ENCODE assay signal across 19 cellular contexts in the genomic region with DNA sequence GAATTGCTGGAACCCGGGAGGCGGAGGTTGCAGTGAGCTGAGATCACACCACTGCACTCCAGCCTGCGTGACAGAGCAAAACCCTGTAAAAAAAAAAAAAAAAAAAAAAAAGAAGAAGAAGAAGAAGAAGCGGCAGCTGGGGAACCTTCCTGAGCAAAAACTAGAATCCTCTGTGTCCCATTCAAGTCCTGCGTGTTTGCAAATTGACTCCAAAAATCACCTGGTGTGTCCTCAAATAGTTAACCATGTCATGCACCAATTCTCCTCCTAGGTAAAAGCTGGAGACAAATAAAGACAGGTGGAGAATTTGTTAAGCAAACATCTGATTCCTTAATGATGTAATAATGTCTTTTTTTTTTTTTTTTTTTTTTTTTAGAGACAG. TPM values are rescaled to one million over a fixed set of nuclear protein-coding genes. Genes with fewer than 3 reads are reported as not detected.
A peak's percentile ranks its signal among the peaks of the same experiment; 100 is the strongest.
DNase-seq lines count a peak whose midpoint lies in the region; ATAC-seq and TF ChIP-seq lines count a peak whose summit lies in the region.
"Had no signal": no experiment of that assay in that cellular context is flagged by ENCODE, and none has a peak within 500 bp of the region (broad histone marks: within the 10 kb centered on the region; RNA-seq: fewer than 3 reads in every experiment).

No MANE protein-coding gene starts in this region.

- intact Hi-C loops in CD14-positive monocyte (cut with micrococcal nuclease) = no loop called here

- H3K4me3 ChIP-seq in GM06990 (replicated peaks; ENCODE audit: low read depth, low read length) (no peak overlapping the region), Karpas-422 (ENCODE audit: low read length) (no peak overlapping the region)
- H3K4me3 ChIP-seq: cardiac muscle cell, psoas muscle, smooth muscle cell, transverse colon had no signal

- H3K9me3 Mint-ChIP-seq in CD14-positive monocyte = peaks cover 0 to 4% (median 3%) of the 10 kb centered on the region in 7 donors
- no peaks in the 10 kb centered on the region for H3K9me3 Mint-ChIP-seq in central memory CD8-positive, alpha-beta T cell

- H3K9me2 ChIP-seq in Karpas-422 (replicated peaks; ENCODE audit: insufficient read depth, low read length) = no peaks in the 10 kb centered on the region

- ATAC-seq in central memory CD8-positive, alpha-beta T cell (replicated peaks; ENCODE audit: extremely low read depth, poor library complexity, severe bottlenecking) = no peak
- ATAC-seq: activated T-cell treated with anti-CD3 and anti-CD28 coated beads, Interleukin-2, amount 50 U/mL, for 4 hours; psoas muscle had no signal

- H4K20me1 ChIP-seq in Karpas-422 (ENCODE audit: insufficient read depth, low read depth, low read length) = no peaks in the 10 kb centered on the region

- TF ChIP-seq CTCF in CD14-positive monocyte (IDR thresholded peaks at IDR 0.05) = no peak
- no peak for TF ChIP-seq CTCF in GM06990 (IDR thresholded peaks at IDR 0.05; ENCODE audit: insufficient read depth, low read length, poor library complexity, severe bottlenecking)

- H3K9me3 ChIP-seq in Karpas-422 (ENCODE audit: low read length) = peaks cover 4% of the 10 kb centered on the region; the same call in 1 of the 2 replicates
- H3K9me3 ChIP-seq: psoas muscle, transverse colon had no signal

- H3K27me3 Mint-ChIP-seq in CD14-positive monocyte (ENCODE audit: low read depth in 3 of 3) = peaks cover 0 to 2% (median 0%) of the 10 kb centered on the region in 3 donors
- no peaks in the 10 kb centered on the region for H3K27me3 Mint-ChIP-seq in central memory CD8-positive, alpha-beta T cell

- peak overlapping the region; percentile 76 to 91 (median 89) for H3K27ac Mint-ChIP-seq in CD14-positive monocyte
- H3K27ac Mint-ChIP-seq in central memory CD8-positive, alpha-beta T cell (ENCODE audit: low read depth) = peak overlapping the region; percentile 96
- H3K27ac Mint-ChIP-seq: nephron progenitor cell had no signal

- peak; percentile 11 for DNase-seq in CD14-positive monocyte (ENCODE audit: low spot score)
- DNase-seq in GM06990 (ENCODE audit: extremely low read depth, insufficient read length) = peak; percentile 58
- peak; percentile 85 for DNase-seq in Karpas-422
- peak in 1 of 2 donors; percentile 6 for DNase-seq in central memory CD8-positive, alpha-beta T cell (ENCODE audit: low spot score in 2 of 2)
- DNase-seq in NCI-H1048 (lab: John Stamatoyannopoulos, UW) = no peak
- DNase-seq in dermis blood vessel endothelial cell = no peak
- no peak for DNase-seq in GDM1 (lab: John Stamatoyannopoulos, UW)
- no peak for DNase-seq in MV-4-11 (lab: John Stamatoyannopoulos, UW)
- DNase-seq: activated T-cell treated with anti-CD3 and anti-CD28 coated beads, Interleukin-2, amount 50 U/mL, for 4 hours; effector memory CD4-positive, alpha-beta T cell; mammary epithelial cell; NCI-H187 treated with DMSO at 0.1 percent for 48 hours; NCI-H446 treated with DMSO at 0.1 percent for 48 hours; nephron progenitor cell; psoas muscle; transverse colon had no signal

- H3K36me3 ChIP-seq in GM06990 (ENCODE audit: control insufficient read depth, insufficient read depth, low read length) = peaks cover 18% of the 10 kb centered on the region
- peaks cover 47% of the 10 kb centered on the region for H3K36me3 ChIP-seq in Karpas-422 (ENCODE audit: insufficient read depth, low read length)
- H3K36me3 ChIP-seq: cardiac muscle cell, transverse colon had no signal

- peak overlapping the region; percentile 46 for H3K4me2 ChIP-seq in Karpas-422 (ENCODE audit: low read depth, low read length, poor library complexity, severe bottlenecking)
- H3K4me2 ChIP-seq: smooth muscle cell had no signal

- peaks cover 42 to 44% of the 10 kb centered on the region in 2 donors for H3K36me3 Mint-ChIP-seq in CD14-positive monocyte
- peaks cover 76% of the 10 kb centered on the region for H3K36me3 Mint-ChIP-seq in central memory CD8-positive, alpha-beta T cell (ENCODE audit: insufficient read depth)

- H3K27me3 ChIP-seq in GM06990 (replicated peaks; ENCODE audit: control insufficient read depth, insufficient read depth, low read length) (no peaks in the 10 kb centered on the region), Karpas-422 (ENCODE audit: low read length) (no peaks in the 10 kb centered on the region)
- H3K27me3 ChIP-seq: cardiac muscle cell, transverse colon had no signal

- H3K4me1 Mint-ChIP-seq in CD14-positive monocyte = peaks cover 62% of the 10 kb centered on the region
- peaks cover 73% of the 10 kb centered on the region for H3K4me1 Mint-ChIP-seq in central memory CD8-positive, alpha-beta T cell

- peaks cover 74% of the 10 kb centered on the region for H3K4me1 ChIP-seq in Karpas-422 (ENCODE audit: low read length)
- H3K4me1 ChIP-seq: psoas muscle had no signal

- peaks cover 45% of the 10 kb centered on the region for H3K79me2 ChIP-seq in Karpas-422 (ENCODE audit: low read length)

- no peak overlapping the region for H2AFZ ChIP-seq in Karpas-422 (ENCODE audit: low read length)

- H3K9ac ChIP-seq in Karpas-422 (ENCODE audit: low read length) = peak overlapping the region; percentile 64; the same call in 1 of the 2 replicates

- peak overlapping the region; percentile 100 for H3K27ac ChIP-seq in Karpas-422 (ENCODE audit: low read length)
- H3K27ac ChIP-seq: cardiac muscle cell, psoas muscle, transverse colon had no signal

- H3K4me3 Mint-ChIP-seq in CD14-positive monocyte = no peak overlapping the region
- no peak overlapping the region for H3K4me3 Mint-ChIP-seq in central memory CD8-positive, alpha-beta T cell
- H3K4me3 Mint-ChIP-seq: activated T-cell treated with anti-CD3 and anti-CD28 coated beads, Interleukin-2, amount 50 U/mL, for 4 hours; nephron progenitor cell had no signal

RNA-seq across cellular contexts. Expression of gene ASMTL, which starts 31.9 kb away (rescaled TPM):
- 10 to 100 TPM; 31.0 to 31.5 TPM for polyA plus RNA-seq in CD14-positive monocyte
- 18.4 and 51.0 TPM in 2 replicates for total RNA-seq in Karpas-422 (2014; rRNA removed; shearing (Covaris generic); ENCODE audit: low replicate concordance)
- 9.7 and 12.5 TPM in 2 replicates for total RNA-seq in dermis blood vessel endothelial cell

RNA-seq across cellular contexts. Expression of gene P2RY8, which starts 52.4 kb away (rescaled TPM):
- 10 to 100 TPM; 33.3 to 40.0 TPM for polyA plus RNA-seq in CD14-positive monocyte
- total RNA-seq in Karpas-422 (2014; rRNA removed; shearing (Covaris generic); ENCODE audit: low replicate concordance) = 87.1 and 130 TPM in 2 replicates
- 0.17 and 0.79 TPM in 2 replicates for total RNA-seq in dermis blood vessel endothelial cell
- total RNA-seq: cardiac muscle cell, mammary epithelial cell, smooth muscle cell had no signal
- polyA plus RNA-seq: cardiac muscle cell, keratinocyte, mammary epithelial cell, smooth muscle cell had no signal

Comparison
In these comparisons a context has a peak if more than half of its experiments do, and no peak if none do; other contexts are left out.
1. DNase-seq: peak in CD14-positive monocyte (single experiment), GM06990 (single experiment) and Karpas-422 (single experiment); none in NCI-H1048 (single experiment), dermis blood vessel endothelial cell (single experiment), GDM1 (single experiment) and MV-4-11 (single experiment).
2. RNA of gene P2RY8, which starts 52.4 kb away (total RNA-seq): 87.1 to 130 TPM in Karpas-422; 0.17 to 0.79 TPM in dermis blood vessel endothelial cell; every median in the first group is over 10 times any median in the second.